Comparison of ENCODE assay signal across 8 cellular contexts in genomic region chr6:75205776-75206334, GRCh38. TPM values are rescaled to one million over a fixed set of nuclear protein-coding genes. Genes with fewer than 3 reads are reported as not detected.
DNase-seq lines count a peak whose midpoint lies in the region; ATAC-seq and TF ChIP-seq lines count a peak whose summit lies in the region.

TSS of gene COL12A1 (minus strand) at chr6:75206053. CDS start at chr6:75202792, 3,261 bp downstream.

- ATAC-seq in HG03457 (IDR thresholded peaks at IDR 0.05; ENCODE audit: unreplicated experiment), result no peak
- no peak for ATAC-seq in GM18867 (IDR thresholded peaks at IDR 0.05; ENCODE audit: unreplicated experiment)

- peaks cover 14% of the 10 kb centered on the region for H3K4me1 ChIP-seq in iPS-15b (ENCODE audit: control insufficient read depth, insufficient read depth, low read length)
- peaks cover 0 to 51% (median 34%) of the 10 kb centered on the region in 4 donors for H3K4me1 ChIP-seq in sigmoid colon

- H3K9ac ChIP-seq in iPS-15b (ENCODE audit: low read depth, low read length), result peak within 1 kb of the TSS; percentile 8

- H3K9me3 ChIP-seq in iPS-15b (ENCODE audit: control insufficient read depth, insufficient read depth, low read length) (no peaks in the 10 kb centered on the region), sigmoid colon (no peaks in the 10 kb centered on the region)

- TF ChIP-seq EP300 in sigmoid colon (IDR thresholded peaks at IDR 0.05), result peak in 1 of 4 donors; percentile 34

- DNase-seq in SIG-M5 treated with dmso at 0.1 percent for 504 hours (lab: John Stamatoyannopoulos, UW; ENCODE audit: unreplicated experiment) (peak; percentile 17), SIG-M5 (lab: John Stamatoyannopoulos, UW) (no peak), NCI-H510A (lab: John Stamatoyannopoulos, UW) (peak; percentile 43), brain microvascular endothelial cell (peak; percentile 98), sigmoid colon (peak; percentile 99)

- peak; percentile 32 for TF ChIP-seq CTCF in brain microvascular endothelial cell (IDR thresholded peaks at IDR 0.05; ENCODE audit: low read depth, low read length, missing control alignments)
- peak in 1 of 4 experiments; percentile 10 for TF ChIP-seq CTCF in sigmoid colon (IDR thresholded peaks at IDR 0.05)

- no peaks in the 10 kb centered on the region for H3K27me3 ChIP-seq in brain microvascular endothelial cell (replicated peaks)
- H3K27me3 ChIP-seq in iPS-15b (ENCODE audit: control insufficient read depth, insufficient read depth, low read length), result peaks cover 91% of the 10 kb centered on the region
- H3K27me3 ChIP-seq in sigmoid colon, result no peaks in the 10 kb centered on the region

- TF ChIP-seq POLR2A in sigmoid colon (IDR thresholded peaks at IDR 0.05), result peak; percentile 49 to 54

- H3K36me3 ChIP-seq in brain microvascular endothelial cell (replicated peaks) (no peaks in the 10 kb centered on the region), iPS-15b (ENCODE audit: control insufficient read depth, insufficient read depth, low read length) (no peaks in the 10 kb centered on the region), sigmoid colon (no peaks in the 10 kb centered on the region)

- H3K4me3 ChIP-seq in brain microvascular endothelial cell (ENCODE audit: low read depth, low read length) (peak within 1 kb of the TSS; percentile 89), iPS-15b (ENCODE audit: low read depth, low read length) (peak within 1 kb of the TSS; percentile 53), sigmoid colon (peak within 1 kb of the TSS; percentile 54 to 84 (median 66))

- intact Hi-C loops in sigmoid colon (cut with DNase I), result loop anchor here (2.0 to 10.0 kb wide), 5 partner anchors 107 to 1551 kb away; partner anchors contain the start of gene SLC17A5

- WGBS in sigmoid colon, 2 donors, result 1 to 2% methylated on average over 55 of the region's 55 CpGs

- H3K27ac ChIP-seq in brain microvascular endothelial cell (peak within 1 kb of the TSS; percentile 85), sigmoid colon (peak within 1 kb of the TSS; percentile 80 to 97 (median 92))

- in situ Hi-C loops in brain microvascular endothelial cell (cut with HindIII; ENCODE audit: low pct_ligation_motif_present, low sequenced_read_pairs), result no loop called here

RNA-seq across cellular contexts. Expression of gene COL12A1, which starts in this region (rescaled TPM):
- 100 to 1,000 TPM; 129 to 328 (median 143) TPM for total RNA-seq in sigmoid colon
- 10 to 100 TPM in 1 of 3 donors, 1 to 10 TPM in 2; 2.1 to 11.3 (median 3.0) TPM for polyA plus RNA-seq in sigmoid colon
